In genomic region chr11:69982675-69983570, GRCh38 we compare ENCODE assay signal across 1 cellular context.
TF ChIP-seq lines count a peak whose summit lies in the region.

No MANE protein-coding gene starts in this region.

TF ChIP-seq in K562, 482 proteins besides CTCF, POLR2A, EP300 and RAD21 (continued from another document):
- peak in 1 of 2 experiments; percentile 42; a peak in 1 of 4 replicates for TF ChIP-seq HDAC1 (IDR thresholded peaks at IDR 0.05)
- TF ChIP-seq THRA (IDR thresholded peaks at IDR 0.05): no peak
- peak; percentile 78 to 80; a peak in 3 of 4 replicates for TF ChIP-seq KDM1A (IDR thresholded peaks at IDR 0.05)
- TF ChIP-seq ATF6 (CRISPR knock-in tag; IDR thresholded peaks at IDR 0.05): no peak
- 0 out of 2 replicates have a peak, but pooled peaks have one; percentile 15 for TF ChIP-seq TCF3 (CRISPR knock-in tag; IDR thresholded peaks at IDR 0.05)
- peak; percentile 34; the same call in 1 of the 2 replicates for TF ChIP-seq MAFG (tag; conservative IDR thresholded peaks at IDR 0.05)
- TF ChIP-seq NCOA6 (IDR thresholded peaks at IDR 0.05): no peak
- no peak for TF ChIP-seq ZKSCAN1 (IDR thresholded peaks at IDR 0.05; ENCODE audit: low read depth, low read length)
- no peak for TF ChIP-seq ZNF347 (CRISPR knock-in tag; IDR thresholded peaks at IDR 0.05; ENCODE audit: low read depth)
TF ChIP-seq in K562: peak in this region for 10.
